20 cellular contexts compared by ENCODE assay signal in genomic region chr11:125553357-125553756, GRCh38. TPM values are rescaled to one million over a fixed set of nuclear protein-coding genes. Genes with fewer than 3 reads are reported as not detected.
A peak's percentile ranks its signal among the peaks of the same experiment; 100 is the strongest.
DNase-seq lines count a peak whose midpoint lies in the region; ATAC-seq, FAIRE-seq and TF ChIP-seq lines count a peak whose summit lies in the region.
"Had no signal": no experiment of that assay in that cellular context is flagged by ENCODE, and none has a peak within 500 bp of the region (broad histone marks: within the 10 kb centered on the region; RNA-seq: fewer than 3 reads in every experiment).

No MANE protein-coding gene starts in this region.

- H2BK120ac ChIP-seq in trophoblast cell (ENCODE audit: insufficient read depth, low read length, poor library complexity), result no peak overlapping the region

- H3K9me2 ChIP-seq in SK-N-SH, result no peaks in the 10 kb centered on the region

- no peak overlapping the region for H3K14ac ChIP-seq in trophoblast cell (ENCODE audit: low read length)

- FAIRE-seq in K562 (lab: Jason Lieb, UNC), result no peak
- FAIRE-seq in HTR-8/SVneo (lab: Jason Lieb, UNC), result no peak
- FAIRE-seq: GM19239, H54 had no signal

- H3K4ac ChIP-seq in trophoblast cell (ENCODE audit: low read depth, low read length), result no peak overlapping the region

- TF ChIP-seq RAD21 in SK-N-SH (IDR thresholded peaks at IDR 0.05; ENCODE audit: low read length), result no peak
- no peak for TF ChIP-seq RAD21 in K562 (CRISPR knock-in tag; conservative IDR thresholded peaks at IDR 0.05 in 1 of 2, IDR thresholded peaks at IDR 0.05 in 1 of 2)

- H3K4me2 ChIP-seq in SK-N-SH (no peak overlapping the region), K562 (ENCODE audit: insufficient read depth, low read length) (peak overlapping the region; percentile 57), trophoblast cell (ENCODE audit: low read length) (no peak overlapping the region)
- H3K4me2 ChIP-seq: BLaER1 treated with 17β-estradiol and CSF1 and Interleukin-3, amounts not matched to agents 10 nM and 100 nM; KMS-11 had no signal

- H2BK5ac ChIP-seq in trophoblast cell (ENCODE audit: low read depth, low read length, poor library complexity), result no peak overlapping the region

- H3K9me1 ChIP-seq in K562 (ENCODE audit: control insufficient read depth, insufficient read depth, low read length), result no peaks in the 10 kb centered on the region

- intact Hi-C loops in K562 (cut with micrococcal nuclease), result loop anchor here (1.0 to 10.0 kb wide), 5 partner anchors 39 to 171 kb away; partner anchors contain the start of genes CHEK1 and STT3A

- H3K18ac ChIP-seq in trophoblast cell (ENCODE audit: low read length), result no peak overlapping the region

- no peak overlapping the region for H3K23ac ChIP-seq in trophoblast cell (ENCODE audit: low read length)

- ATAC-seq in SK-N-SH treated with all-trans-retinoic acid at 6 μM for 48 hours (no peak), K562 (peak; percentile 29)
- ATAC-seq: CD8-positive, alpha-beta T cell had no signal

- WGBS in SK-N-SH (ENCODE audit: low lambda C conversion rate), result 73% methylated on average over 1 of the region's 1 CpG
- WGBS in K562 (ENCODE audit: insufficient coverage, low coverage, missing lambda C conversion rate), result 14% methylated on average over 1 of the region's 1 CpG
- WGBS in trophoblast cell (ENCODE audit: extremely low coverage, insufficient coverage, insufficient read length), result no CpG with 5 or more reads among the region's 1 CpG

- H4K20me1 ChIP-seq in SK-N-SH (ENCODE audit: insufficient read depth) (no peaks in the 10 kb centered on the region), K562 (replicated peaks; ENCODE audit: control insufficient read depth, insufficient read depth, low read length) (no peaks in the 10 kb centered on the region)
- H4K20me1 ChIP-seq: BLaER1 treated with 17β-estradiol and CSF1 and Interleukin-3, amounts not matched to agents 10 nM and 100 nM had no signal

- no peak overlapping the region for H2BK12ac ChIP-seq in trophoblast cell (ENCODE audit: low read length)

- POLR2A ChIA-PET in SK-N-SH (lab: Yijun Ruan, JAX), result no interaction called here
- POLR2A ChIA-PET in K562 (lab: Yijun Ruan, JAX), result interaction anchor here (0.7 to 1.6 kb wide), 4 partner anchors 10 to 68 kb away, joined by 3 to 4 read pairs (median 4); partner anchors contain the start of gene EI24

- H2AK5ac ChIP-seq in trophoblast cell (ENCODE audit: low read length), result no peak overlapping the region

- H3K79me2 ChIP-seq in SK-N-SH (ENCODE audit: insufficient read depth) (no peaks in the 10 kb centered on the region), K562 (ENCODE audit: control insufficient read depth, insufficient read depth, low read length) (no peaks in the 10 kb centered on the region), trophoblast cell (ENCODE audit: control insufficient read depth, insufficient read depth, low read length, poor library complexity) (no peaks in the 10 kb centered on the region)

- DNase-seq in SK-N-SH (peak; percentile 8), UCSD-AML1 (lab: John Stamatoyannopoulos, UW; ENCODE audit: unreplicated experiment) (peak; percentile 23), K562 (ENCODE audit: extremely low read depth in 1 of 4, low spot score in 3 of 4) (no peak), NCI-H1105 treated with DMSO at 0.1 percent for 48 hours (lab: John Stamatoyannopoulos, UW) (no peak), HTR-8/SVneo (ENCODE audit: insufficient read length, low spot score) (no peak), trophoblast cell (no peak)
- DNase-seq: 8988T; Calu3; CD8-positive, alpha-beta T cell; GF-D8; GM23248; HCEC 1CT; HFFc6 had no signal

- no peak for TF ChIP-seq CTCF in SK-N-SH (IDR thresholded peaks at IDR 0.05)
- no peak for TF ChIP-seq CTCF in K562 (IDR thresholded peaks at IDR 0.05 in 2 of 3, conservative IDR thresholded peaks at IDR 0.05 in 1 of 3; ENCODE audit: insufficient read depth in 2 of 3, low read depth in 1 of 3, low read length in 3 of 3)

- H3K27me3 ChIP-seq in SK-N-SH (ENCODE audit: insufficient read depth), result no peaks in the 10 kb centered on the region
- H3K27me3 ChIP-seq in K562 (ENCODE audit: control insufficient read depth in 2 of 2, insufficient read depth in 2 of 2, low read length in 2 of 2), result no peaks in the 10 kb centered on the region
- H3K27me3 ChIP-seq in subcutaneous abdominal adipose tissue (ENCODE audit: control insufficient read depth in 5 of 5, insufficient read depth in 4 of 5, low read length in 5 of 5), result no peaks in the 10 kb centered on the region
- no peaks in the 10 kb centered on the region for H3K27me3 ChIP-seq in trophoblast cell (ENCODE audit: insufficient read depth, low read length)
- H3K27me3 ChIP-seq: BLaER1 treated with 17β-estradiol and CSF1 and Interleukin-3, amounts not matched to agents 10 nM and 100 nM had no signal

- H3F3A ChIP-seq in SK-N-SH (replicated peaks; ENCODE audit: insufficient read depth), result no peaks in the 10 kb centered on the region

- H4K12ac ChIP-seq in trophoblast cell (ENCODE audit: low read depth, low read length), result no peak overlapping the region

- CTCF ChIA-PET in SK-N-SH (lab: Yijun Ruan, JAX), result no interaction called here
- CTCF ChIA-PET in K562 (lab: Yijun Ruan, JAX; ENCODE audit: low intra/inter-chr PET ratio), result no interaction called here

- H3K9me3 ChIP-seq in SK-N-SH, result no peaks in the 10 kb centered on the region
- H3K9me3 ChIP-seq in K562 (replicated peaks; ENCODE audit: control insufficient read depth, insufficient read depth, low read depth, low read length), result no peaks in the 10 kb centered on the region
- H3K9me3 ChIP-seq in subcutaneous abdominal adipose tissue (ENCODE audit: control insufficient read depth in 5 of 5, low read length in 5 of 5), result peaks cover 14 to 26% (median 25%) of the 10 kb centered on the region in 5 donors
- H3K9me3 ChIP-seq in trophoblast cell (ENCODE audit: insufficient read depth, low read depth, low read length), result peaks cover 8% of the 10 kb centered on the region

- no peaks in the 10 kb centered on the region for H3K79me1 ChIP-seq in trophoblast cell (ENCODE audit: low read length)

- H2AFZ ChIP-seq in SK-N-SH (ENCODE audit: low read depth) (no peak overlapping the region), K562 (ENCODE audit: low read depth, low read length) (peak overlapping the region; percentile 88), trophoblast cell (ENCODE audit: insufficient read depth, low read length, poor library complexity) (no peak overlapping the region)
- H2AFZ ChIP-seq: GM23248 had no signal

- H3K27ac ChIP-seq in SK-N-SH (ENCODE audit: low read depth in 2 of 2, low read length in 1 of 2) (no peak overlapping the region), K562 (ENCODE audit: extremely low read depth, low read depth, low read length) (peak overlapping the region; percentile 69), subcutaneous abdominal adipose tissue (ENCODE audit: low read depth, low read length) (no peak overlapping the region), trophoblast cell (ENCODE audit: low read depth, low read length) (no peak overlapping the region)
- H3K27ac ChIP-seq: BLaER1 treated with 17β-estradiol and CSF1 and Interleukin-3, amounts not matched to agents 10 nM and 100 nM; GM23248; KMS-11 had no signal

- no peak for TF ChIP-seq POLR2A in K562 (conservative IDR thresholded peaks at IDR 0.05)

- H3K9ac ChIP-seq in SK-N-SH, result no peak overlapping the region
- H3K9ac ChIP-seq in K562 (ENCODE audit: insufficient read depth in 1 of 2, low read depth in 2 of 2, low read length in 2 of 2), result peak overlapping the region in 1 of 2 experiments; percentile 37; a peak in 2 of 4 replicates
- H3K9ac ChIP-seq in subcutaneous abdominal adipose tissue (ENCODE audit: low read length in 5 of 5), result no peak overlapping the region
- no peak overlapping the region for H3K9ac ChIP-seq in trophoblast cell (ENCODE audit: low read length)
- H3K9ac ChIP-seq: BLaER1 treated with 17β-estradiol and CSF1 and Interleukin-3, amounts not matched to agents 10 nM and 100 nM; GM23248; KMS-11 had no signal

- no peak for TF ChIP-seq EP300 in SK-N-SH (IDR thresholded peaks at IDR 0.05; ENCODE audit: borderline replicate concordance in 1 of 2, low read depth in 1 of 2, low read length in 1 of 2)
- no peak for TF ChIP-seq EP300 in K562 (IDR thresholded peaks at IDR 0.05; ENCODE audit: low read length)

- BruUV-seq in K562 (replicated peaks; lab: Mats Ljungman, UMichigan), result no TSS peak

- H3K4me1 ChIP-seq in SK-N-SH (ENCODE audit: control insufficient read depth in 1 of 2, insufficient read depth in 2 of 2, low read depth in 1 of 2, low read length in 1 of 2) (no peaks in the 10 kb centered on the region), K562 (replicated peaks in 1 of 2; ENCODE audit: control insufficient read depth in 2 of 2, insufficient read depth in 2 of 2, low read length in 2 of 2) (peaks cover 19 to 58% of the 10 kb centered on the region in 2 experiments), subcutaneous abdominal adipose tissue (ENCODE audit: control insufficient read depth in 5 of 5, insufficient read depth in 5 of 5, low read length in 5 of 5) (no peaks in the 10 kb centered on the region), trophoblast cell (ENCODE audit: control insufficient read depth in 1 of 2, insufficient read depth in 2 of 2, low read length in 2 of 2) (no peaks in the 10 kb centered on the region)

- in situ Hi-C loops in K562 (cut with MboI), result loop anchor here (10.0 kb wide), 1 partner anchor 321 kb away; no protein-coding TSS in a partner anchor

- H3K36me3 ChIP-seq in SK-N-SH (replicated peaks in 1 of 2; ENCODE audit: control insufficient read depth in 1 of 2, insufficient read depth in 2 of 2, low read length in 1 of 2) (no peaks in the 10 kb centered on the region), K562 (ENCODE audit: control insufficient read depth, insufficient read depth, low read length) (no peaks in the 10 kb centered on the region), subcutaneous abdominal adipose tissue (ENCODE audit: control insufficient read depth in 5 of 5, insufficient read depth in 5 of 5, low read length in 5 of 5) (no peaks in the 10 kb centered on the region), trophoblast cell (ENCODE audit: control insufficient read depth in 1 of 2, insufficient read depth in 2 of 2, low read length in 2 of 2) (no peaks in the 10 kb centered on the region)

- H4K91ac ChIP-seq in trophoblast cell (ENCODE audit: low read depth, low read length), result no peak overlapping the region

- no peak overlapping the region; a peak in 1 of 4 replicates for H3K4me3 ChIP-seq in SK-N-SH (ENCODE audit: low read depth in 2 of 2, low read length in 1 of 2)
- no peak overlapping the region for H3K4me3 ChIP-seq in K562
- peak overlapping the region in 3 of 5 donors; percentile 16 to 42 (median 25) for H3K4me3 ChIP-seq in subcutaneous abdominal adipose tissue (ENCODE audit: low read depth in 1 of 5, low read length in 5 of 5)
- no peak overlapping the region for H3K4me3 ChIP-seq in trophoblast cell (ENCODE audit: low read depth, low read length)
- H3K4me3 ChIP-seq: BLaER1 treated with 17β-estradiol and CSF1 and Interleukin-3, amounts not matched to agents 10 nM and 100 nM; GM23248 had no signal

- no peak overlapping the region for H4K8ac ChIP-seq in trophoblast cell (ENCODE audit: low read depth, low read length)

RNA-seq across cellular contexts. Expression of gene EI24, which starts 15.9 kb away (rescaled TPM):
- 85.5 and 104 TPM in 2 replicates for polyA plus RNA-seq in SK-N-SH (2012; rRNA removed)
- 119 and 123 TPM in 2 replicates for polyA plus RNA-seq in SK-N-SH (2012; cell fraction: cytosol; rRNA removed)
- polyA plus RNA-seq in SK-N-SH (2012; cell fraction: nucleus; rRNA removed), result 18.1 and 29.0 TPM in 2 replicates
- total RNA-seq in K562 (2011; cell fraction: chromatin; rRNA removed; ENCODE audit: low replicate concordance), result 79.5 and 79.6 TPM in 2 replicates
- 86.2 and 96.6 TPM in 2 replicates for total RNA-seq in K562 (2011; cell fraction: nucleolus; rRNA removed)
- total RNA-seq in K562 (2011; cell fraction: nucleoplasm; rRNA removed), result 142 and 189 TPM in 2 replicates
- 151 and 192 TPM in 2 replicates for total RNA-seq in K562 (2014; rRNA removed)
- 187 and 198 TPM in 2 replicates for total RNA-seq in K562 (2014; rRNA removed; fragmentation: Illumina TruSeq; extraction: Trizol)
- total RNA-seq in K562 (2015; rRNA removed; fragmentation: Illumina TruSeq; extraction: Trizol), result 160 and 168 TPM in 2 replicates
- 159 and 165 TPM in 2 replicates for total RNA-seq in K562 (2021)
- 128 and 239 TPM in 2 replicates for polyA plus RNA-seq in K562 (2011; rRNA removed)
- 178 and 192 TPM in 2 replicates for polyA plus RNA-seq in K562 (2011; cell fraction: cytosol; rRNA removed)
- polyA plus RNA-seq in K562 (2011; cell fraction: nucleus; rRNA removed), result 52.1 and 69.8 TPM in 2 replicates
- polyA plus RNA-seq in K562 (2012), result 121 and 150 TPM in 2 replicates
- polyA plus RNA-seq in K562 (2014; fragmentation: Illumina TruSeq; extraction: Trizol), result 249 and 260 TPM in 2 replicates
- polyA plus RNA-seq in K562 (2014; fragmentation: Nextera tagmentation; extraction: Ambion mirVana), result 10 to 100 TPM; 50.4 to 72.2 TPM
- 182 and 210 TPM in 2 replicates for polyA plus RNA-seq in K562 (2014; rRNA removed)
- polyA minus RNA-seq in K562 (2011; rRNA and poly(A)+ RNA removed), result 155 and 274 TPM in 2 replicates
- polyA minus RNA-seq in K562 (2011; cell fraction: cytosol; rRNA and poly(A)+ RNA removed), result 34.8 and 79.5 TPM in 2 replicates
- 17.2 and 23.3 TPM in 2 replicates for polyA minus RNA-seq in K562 (2011; cell fraction: nucleus; rRNA and poly(A)+ RNA removed)
- 122 and 131 TPM in 2 replicates for polyA plus RNA-seq in trophoblast cell (2013)

RNA-seq across cellular contexts. Expression of gene STT3A, which starts 39.3 kb away (rescaled TPM):
- 101 and 156 TPM in 2 replicates for polyA plus RNA-seq in SK-N-SH (2012; rRNA removed)
- polyA plus RNA-seq in SK-N-SH (2012; cell fraction: cytosol; rRNA removed), result 89.0 and 114 TPM in 2 replicates
- 68.1 and 118 TPM in 2 replicates for polyA plus RNA-seq in SK-N-SH (2012; cell fraction: nucleus; rRNA removed)
- total RNA-seq in K562 (2011; cell fraction: chromatin; rRNA removed; ENCODE audit: low replicate concordance), result 340 and 391 TPM in 2 replicates
- total RNA-seq in K562 (2011; cell fraction: nucleolus; rRNA removed), result 528 and 545 TPM in 2 replicates
- 415 and 429 TPM in 2 replicates for total RNA-seq in K562 (2011; cell fraction: nucleoplasm; rRNA removed)
- total RNA-seq in K562 (2014; rRNA removed), result 70.7 and 95.7 TPM in 2 replicates
- 192 and 210 TPM in 2 replicates for total RNA-seq in K562 (2014; rRNA removed; fragmentation: Illumina TruSeq; extraction: Trizol)
- total RNA-seq in K562 (2015; rRNA removed; fragmentation: Illumina TruSeq; extraction: Trizol), result 159 and 165 TPM in 2 replicates
- 148 and 167 TPM in 2 replicates for total RNA-seq in K562 (2021)
- polyA plus RNA-seq in K562 (2011; rRNA removed), result 208 and 296 TPM in 2 replicates
- 224 and 257 TPM in 2 replicates for polyA plus RNA-seq in K562 (2011; cell fraction: cytosol; rRNA removed)
- polyA plus RNA-seq in K562 (2011; cell fraction: nucleus; rRNA removed), result 171 and 194 TPM in 2 replicates
- polyA plus RNA-seq in K562 (2012), result 171 and 200 TPM in 2 replicates
- polyA plus RNA-seq in K562 (2014; fragmentation: Illumina TruSeq; extraction: Trizol), result 170 and 212 TPM in 2 replicates
- polyA plus RNA-seq in K562 (2014; fragmentation: Nextera tagmentation; extraction: Ambion mirVana), result 100 to 1,000 TPM; 197 to 330 TPM
- 73.3 and 108 TPM in 2 replicates for polyA plus RNA-seq in K562 (2014; rRNA removed)
- 589 and 1,261 TPM in 2 replicates for polyA minus RNA-seq in K562 (2011; rRNA and poly(A)+ RNA removed)
- polyA minus RNA-seq in K562 (2011; cell fraction: cytosol; rRNA and poly(A)+ RNA removed), result 132 and 273 TPM in 2 replicates
- 106 and 141 TPM in 2 replicates for polyA minus RNA-seq in K562 (2011; cell fraction: nucleus; rRNA and poly(A)+ RNA removed)
- 298 and 323 TPM in 2 replicates for polyA plus RNA-seq in trophoblast cell (2013)

RNA-seq across cellular contexts. Expression of gene FEZ1, which starts 57.3 kb away (rescaled TPM):
- 8.3 and 9.7 TPM in 2 replicates for polyA plus RNA-seq in SK-N-SH (2012; rRNA removed)
- polyA plus RNA-seq in SK-N-SH (2012; cell fraction: cytosol; rRNA removed), result 8.9 and 9.2 TPM in 2 replicates
- 6.2 and 6.6 TPM in 2 replicates for polyA plus RNA-seq in SK-N-SH (2012; cell fraction: nucleus; rRNA removed)
- 4.1 and 5.5 TPM in 2 replicates for total RNA-seq in K562 (2011; cell fraction: chromatin; rRNA removed; ENCODE audit: low replicate concordance)
- 1.3 and 1.6 TPM in 2 replicates for total RNA-seq in K562 (2011; cell fraction: nucleolus; rRNA removed)
- total RNA-seq in K562 (2011; cell fraction: nucleoplasm; rRNA removed), result 5.9 and 6.2 TPM in 2 replicates
- total RNA-seq in K562 (2014; rRNA removed), result 6.7 and 10.0 TPM in 2 replicates
- 7.5 and 8.5 TPM in 2 replicates for total RNA-seq in K562 (2014; rRNA removed; fragmentation: Illumina TruSeq; extraction: Trizol)
- 8.1 and 8.8 TPM in 2 replicates for total RNA-seq in K562 (2015; rRNA removed; fragmentation: Illumina TruSeq; extraction: Trizol)
- 7.9 and 8.2 TPM in 2 replicates for total RNA-seq in K562 (2021)
- polyA plus RNA-seq in K562 (2011; rRNA removed), result 10.6 and 13.0 TPM in 2 replicates
- polyA plus RNA-seq in K562 (2011; cell fraction: cytosol; rRNA removed), result 7.9 and 11.9 TPM in 2 replicates
- polyA plus RNA-seq in K562 (2011; cell fraction: nucleus; rRNA removed), result 4.2 and 9.9 TPM in 2 replicates
- polyA plus RNA-seq in K562 (2012), result 11.3 and 11.6 TPM in 2 replicates
- polyA plus RNA-seq in K562 (2014; fragmentation: Illumina TruSeq; extraction: Trizol), result 9.2 and 11.2 TPM in 2 replicates
- polyA plus RNA-seq in K562 (2014; fragmentation: Nextera tagmentation; extraction: Ambion mirVana), result 1 to 10 TPM; 4.6 to 5.1 TPM
- 6.6 and 9.2 TPM in 2 replicates for polyA plus RNA-seq in K562 (2014; rRNA removed)
- 7.7 and 14.4 TPM in 2 replicates for polyA minus RNA-seq in K562 (2011; rRNA and poly(A)+ RNA removed)
- polyA minus RNA-seq in K562 (2011; cell fraction: cytosol; rRNA and poly(A)+ RNA removed), result 4.2 and 6.9 TPM in 2 replicates
- polyA minus RNA-seq in K562 (2011; cell fraction: nucleus; rRNA and poly(A)+ RNA removed), result 0.94 and 4.2 TPM in 2 replicates
- polyA plus RNA-seq in trophoblast cell (2013), result 6.1 and 6.2 TPM in 2 replicates
- total RNA-seq: HepG2 had no signal
- polyA plus RNA-seq: HepG2 had no signal

Comparison
In these comparisons a context has a peak if more than half of its experiments do, and no peak if none do; other contexts are left out.
1. DNase-seq: peak in SK-N-SH (single experiment) and UCSD-AML1 (single experiment); none in K562 (0 of 4), NCI-H1105 treated with DMSO at 0.1 percent for 48 hours (single experiment), HTR-8/SVneo (single experiment) and trophoblast cell (0 of 2).
2. H3K4me3 ChIP-seq: peak in subcutaneous abdominal adipose tissue (3 of 5); none in SK-N-SH (0 of 2), K562 (single experiment) and trophoblast cell (single experiment).